Comparison of ENCODE assay signal across 1 cellular context in genomic region chr7:156379242-156380070, GRCh38.
TF ChIP-seq lines count a peak whose summit lies in the region.

No MANE protein-coding gene starts in this region.

TF ChIP-seq in HepG2, 621 proteins besides CTCF, POLR2A, EP300 and RAD21 (continued from another document and continues in another):
- TF ChIP-seq, protein P1, sequence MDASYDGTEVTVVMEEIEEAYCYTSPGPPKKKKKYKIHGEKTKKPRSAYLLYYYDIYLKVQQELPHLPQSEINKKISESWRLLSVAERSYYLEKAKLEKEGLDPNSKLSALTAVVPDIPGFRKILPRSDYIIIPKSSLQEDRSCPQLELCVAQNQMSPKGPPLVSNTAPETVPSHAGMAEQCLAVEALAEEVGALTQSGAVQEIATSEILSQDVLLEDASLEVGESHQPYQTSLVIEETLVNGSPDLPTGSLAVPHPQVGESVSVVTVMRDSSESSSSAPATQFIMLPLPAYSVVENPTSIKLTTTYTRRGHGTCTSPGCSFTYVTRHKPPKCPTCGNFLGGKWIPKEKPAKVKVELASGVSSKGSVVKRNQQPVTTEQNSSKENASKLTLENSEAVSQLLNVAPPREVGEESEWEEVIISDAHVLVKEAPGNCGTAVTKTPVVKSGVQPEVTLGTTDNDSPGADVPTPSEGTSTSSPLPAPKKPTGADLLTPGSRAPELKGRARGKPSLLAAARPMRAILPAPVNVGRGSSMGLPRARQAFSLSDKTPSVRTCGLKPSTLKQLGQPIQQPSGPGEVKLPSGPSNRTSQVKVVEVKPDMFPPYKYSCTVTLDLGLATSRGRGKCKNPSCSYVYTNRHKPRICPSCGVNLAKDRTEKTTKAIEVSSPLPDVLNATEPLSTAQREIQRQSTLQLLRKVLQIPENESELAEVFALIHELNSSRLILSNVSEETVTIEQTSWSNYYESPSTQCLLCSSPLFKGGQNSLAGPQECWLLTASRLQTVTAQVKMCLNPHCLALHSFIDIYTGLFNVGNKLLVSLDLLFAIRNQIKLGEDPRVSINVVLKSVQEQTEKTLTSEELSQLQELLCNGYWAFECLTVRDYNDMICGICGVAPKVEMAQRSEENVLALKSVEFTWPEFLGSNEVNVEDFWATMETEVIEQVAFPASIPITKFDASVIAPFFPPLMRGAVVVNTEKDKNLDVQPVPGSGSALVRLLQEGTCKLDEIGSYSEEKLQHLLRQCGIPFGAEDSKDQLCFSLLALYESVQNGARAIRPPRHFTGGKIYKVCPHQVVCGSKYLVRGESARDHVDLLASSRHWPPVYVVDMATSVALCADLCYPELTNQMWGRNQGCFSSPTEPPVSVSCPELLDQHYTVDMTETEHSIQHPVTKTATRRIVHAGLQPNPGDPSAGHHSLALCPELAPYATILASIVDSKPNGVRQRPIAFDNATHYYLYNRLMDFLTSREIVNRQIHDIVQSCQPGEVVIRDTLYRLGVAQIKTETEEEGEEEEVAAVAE (CRISPR knock-in tag; IDR thresholded peaks at IDR 0.05; ENCODE audit: borderline replicate concordance) = no peak
- TF ChIP-seq HOXA5 (CRISPR knock-in tag; IDR thresholded peaks at IDR 0.05) = no peak
- TF ChIP-seq HOXD1 (CRISPR knock-in tag; IDR thresholded peaks at IDR 0.05) = no peak
- TF ChIP-seq ZBTB40 (IDR thresholded peaks at IDR 0.05) = no peak
- TF ChIP-seq ZBTB40 (CRISPR knock-in tag; IDR thresholded peaks at IDR 0.05) = no peak
- TF ChIP-seq ZSCAN29 (CRISPR knock-in tag; conservative IDR thresholded peaks at IDR 0.05) = no peak
- TF ChIP-seq MEF2D (CRISPR knock-in tag; IDR thresholded peaks at IDR 0.05) = no peak
- TF ChIP-seq, protein P2, sequence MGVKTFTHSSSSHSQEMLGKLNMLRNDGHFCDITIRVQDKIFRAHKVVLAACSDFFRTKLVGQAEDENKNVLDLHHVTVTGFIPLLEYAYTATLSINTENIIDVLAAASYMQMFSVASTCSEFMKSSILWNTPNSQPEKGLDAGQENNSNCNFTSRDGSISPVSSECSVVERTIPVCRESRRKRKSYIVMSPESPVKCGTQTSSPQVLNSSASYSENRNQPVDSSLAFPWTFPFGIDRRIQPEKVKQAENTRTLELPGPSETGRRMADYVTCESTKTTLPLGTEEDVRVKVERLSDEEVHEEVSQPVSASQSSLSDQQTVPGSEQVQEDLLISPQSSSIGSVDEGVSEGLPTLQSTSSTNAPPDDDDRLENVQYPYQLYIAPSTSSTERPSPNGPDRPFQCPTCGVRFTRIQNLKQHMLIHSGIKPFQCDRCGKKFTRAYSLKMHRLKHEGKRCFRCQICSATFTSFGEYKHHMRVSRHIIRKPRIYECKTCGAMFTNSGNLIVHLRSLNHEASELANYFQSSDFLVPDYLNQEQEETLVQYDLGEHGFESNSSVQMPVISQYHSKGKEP (CRISPR knock-in tag; IDR thresholded peaks at IDR 0.05) = no peak
- TF ChIP-seq ZKSCAN8 (CRISPR knock-in tag; IDR thresholded peaks at IDR 0.05; ENCODE audit: borderline replicate concordance) = no peak
- TF ChIP-seq TP53 (CRISPR knock-in tag; conservative IDR thresholded peaks at IDR 0.05) = no peak
- TF ChIP-seq PAXIP1 (CRISPR knock-in tag; conservative IDR thresholded peaks at IDR 0.05) = peak; percentile 56
- TF ChIP-seq ARNT (IDR thresholded peaks at IDR 0.05) = no peak
- no peak for TF ChIP-seq THYN1 (CRISPR knock-in tag; IDR thresholded peaks at IDR 0.05; ENCODE audit: borderline replicate concordance, low read depth)
- peak; percentile 57; the same call in 1 of the 2 replicates for TF ChIP-seq NR2F6 (IDR thresholded peaks at IDR 0.05)
- TF ChIP-seq NR2F6 (CRISPR knock-in tag; IDR thresholded peaks at IDR 0.05) = 0 out of 2 replicates have a peak, but pooled peaks have one; percentile 45
- no peak for TF ChIP-seq DRAP1 (CRISPR knock-in tag; IDR thresholded peaks at IDR 0.05)
- no peak for TF ChIP-seq MEIS1 (CRISPR knock-in tag; IDR thresholded peaks at IDR 0.05; ENCODE audit: borderline replicate concordance)
- no peak for TF ChIP-seq CHD2 (IDR thresholded peaks at IDR 0.05; ENCODE audit: low read depth, low read length)
- TF ChIP-seq HNRNPL (IDR thresholded peaks at IDR 0.05; ENCODE audit: low read depth, low read length) = no peak
- TF ChIP-seq, protein P3, sequence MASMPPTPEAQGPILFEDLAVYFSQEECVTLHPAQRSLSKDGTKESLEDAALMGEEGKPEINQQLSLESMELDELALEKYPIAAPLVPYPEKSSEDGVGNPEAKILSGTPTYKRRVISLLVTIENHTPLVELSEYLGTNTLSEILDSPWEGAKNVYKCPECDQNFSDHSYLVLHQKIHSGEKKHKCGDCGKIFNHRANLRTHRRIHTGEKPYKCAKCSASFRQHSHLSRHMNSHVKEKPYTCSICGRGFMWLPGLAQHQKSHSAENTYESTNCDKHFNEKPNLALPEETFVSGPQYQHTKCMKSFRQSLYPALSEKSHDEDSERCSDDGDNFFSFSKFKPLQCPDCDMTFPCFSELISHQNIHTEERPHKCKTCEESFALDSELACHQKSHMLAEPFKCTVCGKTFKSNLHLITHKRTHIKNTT (CRISPR knock-in tag; IDR thresholded peaks at IDR 0.05) = no peak
- peak; percentile 42; the same call in 1 of the 2 replicates for TF ChIP-seq MED1 (CRISPR knock-in tag; IDR thresholded peaks at IDR 0.05)
- TF ChIP-seq ZNF570 (CRISPR knock-in tag; IDR thresholded peaks at IDR 0.05; ENCODE audit: borderline replicate concordance) = no peak
- no peak for TF ChIP-seq ZNF792 (CRISPR knock-in tag; IDR thresholded peaks at IDR 0.05)
- TF ChIP-seq MIER2 (CRISPR knock-in tag; IDR thresholded peaks at IDR 0.05) = peak; percentile 69; the same call in 1 of the 2 replicates
- no peak for TF ChIP-seq ZNF138 (CRISPR knock-in tag; IDR thresholded peaks at IDR 0.05; ENCODE audit: low read depth)
- TF ChIP-seq ZBTB1 (CRISPR knock-in tag; IDR thresholded peaks at IDR 0.05; ENCODE audit: borderline replicate concordance) = no peak
- TF ChIP-seq NR2F2 (IDR thresholded peaks at IDR 0.05; ENCODE audit: borderline replicate concordance, low read depth) = no peak
- no peak for TF ChIP-seq NFYC (CRISPR knock-in tag; IDR thresholded peaks at IDR 0.05)
- TF ChIP-seq ATF2 (CRISPR knock-in tag; IDR thresholded peaks at IDR 0.05) = 0 out of 2 replicates have a peak, but pooled peaks have one; percentile 38
- TF ChIP-seq EZH2 (conservative IDR thresholded peaks at IDR 0.05; ENCODE audit: low read depth, low read length) = no peak
- TF ChIP-seq, protein P4, sequence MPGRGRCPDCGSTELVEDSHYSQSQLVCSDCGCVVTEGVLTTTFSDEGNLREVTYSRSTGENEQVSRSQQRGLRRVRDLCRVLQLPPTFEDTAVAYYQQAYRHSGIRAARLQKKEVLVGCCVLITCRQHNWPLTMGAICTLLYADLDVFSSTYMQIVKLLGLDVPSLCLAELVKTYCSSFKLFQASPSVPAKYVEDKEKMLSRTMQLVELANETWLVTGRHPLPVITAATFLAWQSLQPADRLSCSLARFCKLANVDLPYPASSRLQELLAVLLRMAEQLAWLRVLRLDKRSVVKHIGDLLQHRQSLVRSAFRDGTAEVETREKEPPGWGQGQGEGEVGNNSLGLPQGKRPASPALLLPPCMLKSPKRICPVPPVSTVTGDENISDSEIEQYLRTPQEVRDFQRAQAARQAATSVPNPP (CRISPR knock-in tag; IDR thresholded peaks at IDR 0.05) = no peak
- TF ChIP-seq CSRNP1 (CRISPR knock-in tag; IDR thresholded peaks at IDR 0.05) = no peak
